ENCODE assay signal across 9 cellular contexts in genomic region chr4:89109841-89110540, GRCh38. TPM values are rescaled to one million over a fixed set of nuclear protein-coding genes. Genes with fewer than 3 reads are reported as not detected.
DNase-seq lines count a peak whose midpoint lies in the region; ATAC-seq and TF ChIP-seq lines count a peak whose summit lies in the region.
"Had no signal": no experiment of that assay in that cellular context is flagged by ENCODE, and none has a peak within 500 bp of the region (broad histone marks: within the 10 kb centered on the region; RNA-seq: fewer than 3 reads in every experiment).

No MANE protein-coding gene starts in this region.

- intact Hi-C loops in CD14-positive monocyte (cut with micrococcal nuclease) = loop anchor here (5.0 to 10.0 kb wide), 3 partner anchors 295 to 825 kb away; partner anchors contain the start of genes PPM1K (in 1 of the 2) and SNCA (in 1 of the 2)

- H3K27ac ChIP-seq in Peyer's patch = no peak overlapping the region

- peak overlapping the region; percentile 84 for H3K4me3 ChIP-seq in epithelial cell of proximal tubule (ENCODE audit: low read depth, low read length)
- H3K4me3 ChIP-seq in neuron (ENCODE audit: low read length) = peak overlapping the region; percentile 89
- H3K4me3 ChIP-seq in Peyer's patch = peak overlapping the region in 2 of 4 donors; percentile 74 to 90

- H2AFZ ChIP-seq in neuron (ENCODE audit: low read depth, low read length) = no peak overlapping the region

- H3K4me3 Mint-ChIP-seq in CD14-positive monocyte = peak overlapping the region; percentile 92 to 95

- peaks cover 6 to 13% of the 10 kb centered on the region in 2 donors for H3K36me3 Mint-ChIP-seq in CD14-positive monocyte

- TF ChIP-seq CTCF in CD14-positive monocyte (IDR thresholded peaks at IDR 0.05) (no peak), epithelial cell of proximal tubule (conservative IDR thresholded peaks at IDR 0.05; ENCODE audit: low read depth, low read length) (no peak), Peyer's patch (IDR thresholded peaks at IDR 0.05) (no peak)

- H3K36me3 ChIP-seq in neuron (ENCODE audit: insufficient read depth, low read length) = peaks cover 5% of the 10 kb centered on the region
- H3K36me3 ChIP-seq in Peyer's patch = no peaks in the 10 kb centered on the region

- H3K27ac Mint-ChIP-seq in CD14-positive monocyte = no peak overlapping the region

- H3K27me3 ChIP-seq in neuron (ENCODE audit: insufficient read depth, low read length) (peaks cover 9% of the 10 kb centered on the region), Peyer's patch (no peaks in the 10 kb centered on the region)

- H3K27me3 Mint-ChIP-seq in CD14-positive monocyte (ENCODE audit: low read depth in 3 of 3) = peaks cover 19 to 30% (median 24%) of the 10 kb centered on the region in 3 donors

- no peak for TF ChIP-seq POLR2A in Peyer's patch (IDR thresholded peaks at IDR 0.05)

- DNase-seq in CD14-positive monocyte (ENCODE audit: low spot score) (no peak), NCI-H748 treated with DMSO at 0.1 percent for 48 hours (lab: John Stamatoyannopoulos, UW) (peak; percentile 2), epithelial cell of proximal tubule (ENCODE audit: low read depth) (no peak), Peyer's patch (no peak), NK-92 (lab: John Stamatoyannopoulos, UW; ENCODE audit: unreplicated experiment) (no peak), kidney glomerular epithelial cell (lab: John Stamatoyannopoulos, UW) (no peak)
- DNase-seq: occipital lobe had no signal

- peaks cover 22% of the 10 kb centered on the region for H3K4me1 Mint-ChIP-seq in CD14-positive monocyte

- H3K9me3 ChIP-seq in neuron (ENCODE audit: low read length) (peaks cover 3% of the 10 kb centered on the region), Peyer's patch (no peaks in the 10 kb centered on the region)

- no peak for ATAC-seq in GM21360 (IDR thresholded peaks at IDR 0.05; ENCODE audit: unreplicated experiment)

- peaks cover 4 to 19% (median 10%) of the 10 kb centered on the region in 7 donors for H3K9me3 Mint-ChIP-seq in CD14-positive monocyte

- H3K4me1 ChIP-seq in neuron (ENCODE audit: insufficient read depth, low read length) (peaks cover 13% of the 10 kb centered on the region), Peyer's patch (peaks cover 0 to 9% (median 3%) of the 10 kb centered on the region in 4 donors)

RNA-seq across cellular contexts. Expression of gene TIGD2, which starts 1.3 kb away (rescaled TPM):
- 1 to 10 TPM; 2.1 to 2.4 TPM for polyA plus RNA-seq in CD14-positive monocyte
- total RNA-seq in epithelial cell of proximal tubule (3.2 and 6.7 TPM in 2 replicates), Peyer's patch (10 to 100 TPM; 12.4 to 17.7 (median 14.2) TPM)

RNA-seq across cellular contexts. Expression of gene FAM13A, which starts 53.0 kb away (rescaled TPM):
- 1 to 10 TPM; 5.3 to 6.5 TPM for polyA plus RNA-seq in CD14-positive monocyte
- total RNA-seq in epithelial cell of proximal tubule = 3.0 and 5.9 TPM in 2 replicates
- 100 to 1,000 TPM in 1 of 4 donors, 10 to 100 TPM in 3; 72.3 to 105 (median 90.0) TPM for total RNA-seq in Peyer's patch

Comparison
In these comparisons a context has a peak if more than half of its experiments do, and no peak if none do; other contexts are left out.
1. RNA of gene FAM13A, which starts 53.0 kb away (total RNA-seq): 72.3 to 105 TPM in Peyer's patch; 3.0 to 5.9 TPM in epithelial cell of proximal tubule; every median in the first group is over 10 times any median in the second.